Comparison of ENCODE assay signal across 10 cellular contexts in the genomic region with DNA sequence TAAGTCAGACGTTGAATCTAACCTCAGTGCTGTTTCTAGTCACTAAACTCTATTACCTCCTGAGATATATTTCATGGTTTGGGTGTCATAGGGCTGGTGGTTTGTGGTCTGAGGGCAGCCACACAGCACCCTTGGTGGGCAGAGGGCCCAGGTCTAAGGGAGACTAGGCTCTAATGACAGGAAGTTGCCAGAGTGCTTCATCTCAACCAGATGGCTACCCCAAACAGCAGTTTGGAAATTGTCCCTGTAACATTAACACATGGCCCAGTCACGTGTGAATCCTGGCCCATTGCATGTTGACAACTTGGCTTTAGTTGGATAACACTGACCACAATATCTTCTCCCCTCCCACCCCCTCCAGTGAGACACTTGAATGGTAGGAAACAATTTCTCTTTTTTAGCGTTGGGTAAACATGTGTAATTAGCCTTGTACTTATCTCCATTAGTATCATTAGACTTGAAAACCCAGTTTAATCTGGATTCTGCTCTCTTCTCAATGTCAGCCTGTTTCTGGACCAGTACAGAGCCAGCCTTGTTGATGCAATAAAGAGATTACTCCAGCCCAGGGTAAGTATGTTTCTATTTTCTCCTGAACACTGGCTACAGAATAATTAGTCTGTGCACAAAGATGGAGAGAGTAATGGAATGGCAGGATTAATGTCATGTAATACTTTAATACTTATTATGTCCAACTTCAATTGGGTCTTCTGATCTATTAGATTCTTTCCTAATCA.
DNase-seq lines count a peak whose midpoint lies in the region; ATAC-seq and TF ChIP-seq lines count a peak whose summit lies in the region.
"Had no signal": no experiment of that assay in that cellular context is flagged by ENCODE, and none has a peak within 500 bp of the region (broad histone marks: within the 10 kb centered on the region; RNA-seq: fewer than 3 reads in every experiment).

No MANE protein-coding gene starts in this region.

- peak; percentile 61 for DNase-seq in SKM-1 treated with dmso at 0.1 percent for 144 hours (lab: John Stamatoyannopoulos, UW; ENCODE audit: unreplicated experiment)
- DNase-seq in SKM-1 (lab: John Stamatoyannopoulos, UW; ENCODE audit: unreplicated experiment) = no peak
- peak; percentile 92 for DNase-seq in OCI-M1 (lab: John Stamatoyannopoulos, UW)
- DNase-seq in sciatic nerve (ENCODE audit: low spot score) = no peak
- DNase-seq in foreskin fibroblast = no peak
- DNase-seq in activated CD4-positive, alpha-beta T cell treated with anti-CD3 and anti-CD28 coated beads for 1 hour = no peak
- DNase-seq in T-helper 17 cell = no peak

- ATAC-seq in HG03342 (IDR thresholded peaks at IDR 0.05; ENCODE audit: unreplicated experiment) = peak; percentile 59
- ATAC-seq in sciatic nerve = peak; percentile 67
- no peak for ATAC-seq in T-helper 17 cell
- ATAC-seq: A549 had no signal

- peaks cover 7% of the 10 kb centered on the region for H3K36me3 Mint-ChIP-seq in T-helper 17 cell (ENCODE audit: low read depth)

- no peak overlapping the region for H3K4me3 Mint-ChIP-seq in T-helper 17 cell

- H3K27ac Mint-ChIP-seq in T-helper 17 cell = no peak overlapping the region

- intact Hi-C loops in sciatic nerve (cut with DNase I) = no loop called here

- no peaks in the 10 kb centered on the region for H3K27me3 Mint-ChIP-seq in T-helper 17 cell

- H3K9me3 ChIP-seq in T-helper 17 cell (ENCODE audit: control insufficient read depth, low read length, poor library complexity, severe bottlenecking) = no peaks in the 10 kb centered on the region
- H3K9me3 ChIP-seq: A549 had no signal

- H3K4me1 Mint-ChIP-seq in T-helper 17 cell = peaks cover 3% of the 10 kb centered on the region

- TF ChIP-seq CTCF in foreskin fibroblast (IDR thresholded peaks at IDR 0.05; ENCODE audit: low read depth, low read length) = no peak

- H3K4me3 ChIP-seq in foreskin fibroblast (ENCODE audit: low read depth in 1 of 2, low read length in 2 of 2) = no peak overlapping the region
- H3K4me3 ChIP-seq: A549, lung had no signal

Comparison
In these comparisons a context has a peak if more than half of its experiments do, and no peak if none do; other contexts are left out.
1. DNase-seq: peak in SKM-1 treated with dmso at 0.1 percent for 144 hours (single experiment) and OCI-M1 (single experiment); none in SKM-1 (single experiment), sciatic nerve (single experiment), foreskin fibroblast (0 of 2), activated CD4-positive, alpha-beta T cell treated with anti-CD3 and anti-CD28 coated beads for 1 hour (single experiment) and T-helper 17 cell (0 of 3).